In genomic region chr20:10462516-10462915, GRCh38 we compare ENCODE assay signal across 23 cellular contexts.
"Had no signal": no experiment of that assay in that cellular context is flagged by ENCODE, and none has a peak within 500 bp of the region (broad histone marks: within the 10 kb centered on the region; RNA-seq: fewer than 3 reads in every experiment).

No MANE protein-coding gene starts in this region.

- H3K27ac Mint-ChIP-seq: activated T-cell treated with anti-CD3 and anti-CD28 coated beads, Interleukin-2, amount 50 U/mL, for 24 hours; mesothelial cell of epicardium; naive B cell; stimulated activated naive B cell treated with anti-CD40 and anti-IgM and Interleukin-4, amounts not matched to agents 10 μg/mL and 1 μg/mL and 100 μg/mL, for 72 hours had no signal

- H3K4me3 Mint-ChIP-seq: activated T-cell treated with anti-CD3 and anti-CD28 coated beads, Interleukin-2, amount 50 U/mL, for 24 hours; mesothelial cell of epicardium; naive B cell; neural crest cell; stimulated activated naive B cell treated with anti-CD40 and anti-IgM and Interleukin-4, amounts not matched to agents 10 μg/mL and 1 μg/mL and 100 μg/mL, for 72 hours; T-helper 1 cell treated with Interleukin-12 subunit alpha and Interleukin-12 subunit beta and Interleukin-4 antibody, amounts not matched to agents 30 μg/mL and 1 μg/mL, for 36 hours had no signal

- ATAC-seq: gastrocnemius medialis; left cardiac atrium; left ventricle myocardium superior; stimulated activated naive B cell treated with anti-CD40 and anti-IgM and Interleukin-4, amounts not matched to agents 10 μg/mL and 1 μg/mL and 100 μg/mL, for 72 hours had no signal

- DNase-seq: activated CD4-positive, alpha-beta T cell treated with anti-CD3 and anti-CD28 coated beads for 48 hours; activated CD4-positive, alpha-beta T cell treated with anti-CD3 and anti-CD28 coated beads, Interleukin-2, amount 50 U/mL, for 48 hours; activated CD8-positive, alpha-beta memory T cell treated with anti-CD3 and anti-CD28 coated beads for 24 hours; activated gamma-delta T cell; activated naive CD4-positive, alpha-beta T cell treated with anti-CD3 and anti-CD28 coated beads, Interleukin-2, amount 50 U/mL, for 16 hours; activated T-cell treated with anti-CD3 and anti-CD28 coated beads, Interleukin-2, amount 50 U/mL, for 24 hours; amniotic stem cell; central memory CD4-positive, alpha-beta T cell; dermis blood vessel endothelial cell; effector CD4-positive, alpha-beta T cell; gastrocnemius medialis; glutamatergic neuron; left cardiac atrium; left ventricle myocardium superior; naive B cell; stimulated activated CD4-positive, alpha-beta T cell treated with anti-CD3 and anti-CD28 coated beads, Interleukin-15, amount 100 ng/mL, for 24 hours; stimulated activated CD4-positive, alpha-beta T cell treated with anti-CD3 and anti-CD28 coated beads, Interleukin-2, amount 100 ng/mL, for 24 hours; stimulated activated naive B cell treated with anti-CD40 and anti-IgM and Interleukin-4, amounts not matched to agents 10 μg/mL and 1 μg/mL and 100 μg/mL, for 72 hours; T-helper 9 cell; tibial artery had no signal

- H3K27me3 Mint-ChIP-seq: activated T-cell treated with anti-CD3 and anti-CD28 coated beads, Interleukin-2, amount 50 U/mL, for 24 hours; naive B cell; stimulated activated naive B cell treated with anti-CD40 and anti-IgM and Interleukin-4, amounts not matched to agents 10 μg/mL and 1 μg/mL and 100 μg/mL, for 72 hours had no signal
